ENCODE assay signal across 8 cellular contexts in genomic region chr3:183766745-183767606, GRCh38. TPM values are rescaled to one million over a fixed set of nuclear protein-coding genes. Genes with fewer than 3 reads are reported as not detected.
DNase-seq lines count a peak whose midpoint lies in the region; ATAC-seq, FAIRE-seq and TF ChIP-seq lines count a peak whose summit lies in the region.

No MANE protein-coding gene starts in this region.

- intact Hi-C loops in posterior vena cava (cut with DNase I): loop anchor here (10.0 kb wide), 2 partner anchors 282 to 302 kb away; no protein-coding TSS in a partner anchor

- H3K36me3 ChIP-seq in GM06990 (ENCODE audit: control insufficient read depth, insufficient read depth, low read length) (peaks cover 1% of the 10 kb centered on the region), bronchial epithelial cell (ENCODE audit: control insufficient read depth, insufficient read depth, low read length) (peaks cover 4% of the 10 kb centered on the region)

- H3K4me3 ChIP-seq in GM06990 (replicated peaks; ENCODE audit: low read depth, low read length) (no peak overlapping the region), WI38 (ENCODE audit: low read depth, low read length) (no peak overlapping the region), bronchial epithelial cell (ENCODE audit: low read depth, low read length) (no peak overlapping the region)

- ATAC-seq in HG02840 (IDR thresholded peaks at IDR 0.05; ENCODE audit: low FRiP score, unreplicated experiment): peak; percentile 62

- no peak for FAIRE-seq in bronchial epithelial cell (lab: Jason Lieb, UNC)

- TF ChIP-seq CTCF in GM06990 (IDR thresholded peaks at IDR 0.05; ENCODE audit: insufficient read depth, low read length, poor library complexity, severe bottlenecking): peak; percentile 81
- TF ChIP-seq CTCF in WI38 (IDR thresholded peaks at IDR 0.05; ENCODE audit: low read depth, low read length): peak; percentile 61
- peak; percentile 89 for TF ChIP-seq CTCF in bronchial epithelial cell (IDR thresholded peaks at IDR 0.05; ENCODE audit: insufficient read depth, low read length, severe bottlenecking)

- no peaks in the 10 kb centered on the region for H3K27me3 ChIP-seq in GM06990 (replicated peaks; ENCODE audit: control insufficient read depth, insufficient read depth, low read length)
- H3K27me3 ChIP-seq in bronchial epithelial cell (ENCODE audit: control insufficient read depth, insufficient read depth, low read length): no peaks in the 10 kb centered on the region

- peak; percentile 18 for DNase-seq in GM06990 (ENCODE audit: extremely low read depth, insufficient read length)
- DNase-seq in NCI-H2107 treated with DMSO at 0.1 percent for 48 hours (lab: John Stamatoyannopoulos, UW; ENCODE audit: unreplicated experiment): peak; percentile 97
- DNase-seq in bronchial epithelial cell (ENCODE audit: low read depth): peak; percentile 72
- peak; percentile 83 for DNase-seq in iris pigment epithelial cell (ENCODE audit: low read depth)
- peak; percentile 39 to 57 for DNase-seq in stimulated activated CD4-positive, alpha-beta T cell treated with anti-CD3 and anti-CD28 coated beads, Interleukin-1b, Interleukin-23, amount 100 ng/mL, for 4 hours (ENCODE audit: low read depth in 2 of 2)
- DNase-seq in posterior vena cava (ENCODE audit: low spot score): no peak

RNA-seq across cellular contexts. Expression of gene MAP6D1, which starts 58.4 kb away (rescaled TPM):
- total RNA-seq in bronchial epithelial cell: 0.79 and 0.90 TPM in 2 replicates
- total RNA-seq in posterior vena cava: 1 to 10 TPM in 1 of 2 donors, not detected in 1; 1.4 TPM
